Comparison of ENCODE assay signal across 14 cellular contexts in the genomic region with DNA sequence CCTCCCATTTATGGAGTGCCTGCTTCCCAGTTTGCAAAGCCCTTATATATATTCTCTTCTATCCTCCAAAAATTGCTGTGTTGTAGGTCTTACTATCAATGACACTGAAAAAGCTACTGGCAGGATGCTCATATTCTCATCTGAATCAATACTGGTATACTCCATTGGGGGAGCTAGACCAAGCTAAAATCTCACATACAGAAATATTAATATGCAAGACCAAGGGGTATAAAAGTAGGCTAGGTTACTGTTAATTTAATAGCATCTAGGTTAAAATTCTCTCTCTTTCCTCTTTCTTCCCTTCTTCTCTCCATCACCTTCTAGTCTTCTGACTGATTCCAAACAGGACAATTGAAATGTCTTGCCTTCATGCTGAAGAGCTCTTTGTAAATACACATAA. TPM values are rescaled to one million over a fixed set of nuclear protein-coding genes. Genes with fewer than 3 reads are reported as not detected.
DNase-seq lines count a peak whose midpoint lies in the region; ATAC-seq lines count a peak whose summit lies in the region.
"Had no signal": no experiment of that assay in that cellular context is flagged by ENCODE, and none has a peak within 500 bp of the region (broad histone marks: within the 10 kb centered on the region; RNA-seq: fewer than 3 reads in every experiment).

No MANE protein-coding gene starts in this region.

- peak overlapping the region in 1 of 2 donors; percentile 59 for H3K4me3 ChIP-seq in neuronal stem cell (ENCODE audit: low read length in 2 of 2)

- no peak overlapping the region for H3K27ac ChIP-seq in neuronal stem cell (replicated peaks; ENCODE audit: low read length)
- H3K27ac ChIP-seq: lower lobe of right lung had no signal

- H3K9me3 Mint-ChIP-seq in activated CD8-positive, alpha-beta T cell treated with anti-CD3 and anti-CD28 coated beads, Interleukin-2, amount 10 ng/mL, durations not matched to agents 7 days and 5 days (ENCODE audit: insufficient read depth) = peaks cover 11% of the 10 kb centered on the region

- no peak overlapping the region for H3K27ac Mint-ChIP-seq in activated CD8-positive, alpha-beta T cell treated with anti-CD3 and anti-CD28 coated beads, Interleukin-2, amount 10 ng/mL, durations not matched to agents 7 days and 5 days

- no peak overlapping the region for H2BK12ac ChIP-seq in neuronal stem cell (ENCODE audit: low read length)

- peaks cover 10 to 36% (median 25%) of the 10 kb centered on the region in 3 experiments for H3K27me3 ChIP-seq in neuronal stem cell (ENCODE audit: control insufficient read depth in 3 of 3, insufficient read depth in 3 of 3, low read depth in 1 of 3, low read length in 3 of 3)

- peak overlapping the region; percentile 55 for H3K4me2 ChIP-seq in neuronal stem cell (ENCODE audit: insufficient read depth, low read length, poor library complexity, severe bottlenecking)

- peaks cover 8% of the 10 kb centered on the region for H3K4me1 Mint-ChIP-seq in activated CD8-positive, alpha-beta T cell treated with anti-CD3 and anti-CD28 coated beads, Interleukin-2, amount 10 ng/mL, durations not matched to agents 7 days and 5 days (ENCODE audit: low read depth)

- H3K18ac ChIP-seq in neuronal stem cell (ENCODE audit: low read length) = no peak overlapping the region

- H3K27me3 Mint-ChIP-seq in activated CD8-positive, alpha-beta T cell treated with anti-CD3 and anti-CD28 coated beads, Interleukin-2, amount 10 ng/mL, durations not matched to agents 7 days and 5 days (ENCODE audit: low read depth) = peaks cover 50% of the 10 kb centered on the region

- CTCF ChIA-PET in activated CD8-positive, alpha-beta T cell treated with anti-CD3 and anti-CD28 coated beads, Interleukin-2, amount 10 ng/mL, durations not matched to agents 7 days and 5 days (lab: Charles Lee) = interaction anchor here (1.4 to 2.4 kb wide), 3 partner anchors 11 to 18 kb away, joined by 5 to 18 read pairs (median 6); no protein-coding TSS in a partner anchor

- no peak overlapping the region for H4K91ac ChIP-seq in neuronal stem cell (ENCODE audit: low read depth, low read length, poor library complexity)

- DNase-seq in NCI-H1092 treated with DMSO at 0.1 percent for 48 hours (lab: John Stamatoyannopoulos, UW) = peak; percentile 9
- DNase-seq in NCI-H1092 (lab: John Stamatoyannopoulos, UW) = no peak
- DNase-seq in M059J (ENCODE audit: low read depth) = peak; percentile 55
- peak; percentile 84 for DNase-seq in cerebellar cortex (ENCODE audit: low spot score)
- no peak for DNase-seq in neuronal stem cell (ENCODE audit: low spot score)
- DNase-seq in MV-4-11 (lab: John Stamatoyannopoulos, UW) = no peak
- DNase-seq in DMS79 treated with DMSO at 0.1 percent for 48 hours (lab: John Stamatoyannopoulos, UW) = no peak
- no peak for DNase-seq in activated CD8-positive, alpha-beta T cell treated with anti-CD3 and anti-CD28 coated beads, Interleukin-2, amount 10 ng/mL, durations not matched to agents 7 days and 5 days
- DNase-seq: activated T-cell treated with anti-CD3 and anti-CD28 coated beads, Interleukin-2, amount 50 U/mL, for 48 hours; AML-193; lower lobe of right lung; MG63; stimulated activated CD4-positive, alpha-beta T cell treated with anti-CD3 and anti-CD28 coated beads, Interleukin-12 subunit alpha, Interleukin-12 subunit beta, amount 100 ng/mL, for 4 hours; substantia nigra had no signal

- H4K8ac ChIP-seq in neuronal stem cell (ENCODE audit: low read depth, low read length) = no peak overlapping the region

- no peak overlapping the region for H2AFZ ChIP-seq in neuronal stem cell (ENCODE audit: low read length)

- no peak overlapping the region for H3K4ac ChIP-seq in neuronal stem cell (ENCODE audit: low read length)

- no peak overlapping the region for H3K4me3 Mint-ChIP-seq in activated CD8-positive, alpha-beta T cell treated with anti-CD3 and anti-CD28 coated beads, Interleukin-2, amount 10 ng/mL, durations not matched to agents 7 days and 5 days

- H3K4me1 ChIP-seq in neuronal stem cell (ENCODE audit: control insufficient read depth in 2 of 2, insufficient read depth in 1 of 2, low read depth in 1 of 2, low read length in 2 of 2) = peaks cover 0 to 5% of the 10 kb centered on the region in 2 donors

- no peak overlapping the region for H3K23ac ChIP-seq in neuronal stem cell (ENCODE audit: low read depth, low read length, poor library complexity)

- no peak overlapping the region for H3K9ac ChIP-seq in neuronal stem cell (ENCODE audit: low read depth, low read length, poor library complexity)

- POLR2A ChIA-PET in activated CD8-positive, alpha-beta T cell treated with anti-CD3 and anti-CD28 coated beads, Interleukin-2, amount 10 ng/mL, durations not matched to agents 7 days and 5 days (lab: Charles Lee) = no interaction called here

- no peak overlapping the region for H2BK120ac ChIP-seq in neuronal stem cell (ENCODE audit: low read depth, low read length)

- H3K79me1 ChIP-seq in neuronal stem cell (ENCODE audit: low read depth, low read length) = no peaks in the 10 kb centered on the region

- H3K14ac ChIP-seq in neuronal stem cell (ENCODE audit: low read length) = no peak overlapping the region

- no peak for ATAC-seq in activated CD8-positive, alpha-beta T cell treated with anti-CD3 and anti-CD28 coated beads, Interleukin-2, amount 10 ng/mL, durations not matched to agents 7 days and 5 days
- ATAC-seq: lower lobe of right lung had no signal

- no peak overlapping the region for H2BK15ac ChIP-seq in neuronal stem cell (ENCODE audit: low read length)

- no peaks in the 10 kb centered on the region for H3K36me3 ChIP-seq in neuronal stem cell (replicated peaks in 1 of 2; ENCODE audit: control insufficient read depth in 2 of 2, insufficient read depth in 2 of 2, low read length in 2 of 2)
- H3K36me3 ChIP-seq: lower lobe of right lung, MG63 had no signal

- peaks cover 12% of the 10 kb centered on the region for H3K36me3 Mint-ChIP-seq in activated CD8-positive, alpha-beta T cell treated with anti-CD3 and anti-CD28 coated beads, Interleukin-2, amount 10 ng/mL, durations not matched to agents 7 days and 5 days (ENCODE audit: low read depth)

- H3K9me3 ChIP-seq in neuronal stem cell (replicated peaks in 1 of 2; ENCODE audit: control insufficient read depth in 2 of 2, insufficient read depth in 1 of 2, low read depth in 1 of 2, low read length in 2 of 2) = no peaks in the 10 kb centered on the region
- H3K9me3 ChIP-seq: lower lobe of right lung, MG63 had no signal

- H2AK5ac ChIP-seq in neuronal stem cell (ENCODE audit: low read depth, low read length) = no peak overlapping the region

- no peak overlapping the region for H2BK5ac ChIP-seq in neuronal stem cell (ENCODE audit: low read length)

RNA-seq across cellular contexts. Expression of a gene that starts 17.1 kb away (rescaled TPM):
- 35.4 and 46.9 TPM in 2 replicates for total RNA-seq in M059J (2014; rRNA removed; shearing (Covaris generic))
- polyA plus RNA-seq in neuronal stem cell (2013, experiment 1 of 2) = 1.4 TPM
- polyA plus RNA-seq in neuronal stem cell (2013, experiment 2 of 2) = 1.3 TPM
- total RNA-seq in activated CD8-positive, alpha-beta T cell treated with anti-CD3 and anti-CD28 coated beads, Interleukin-2, amount 10 ng/mL, durations not matched to agents 7 days and 5 days = not detected

Comparison
In these comparisons a context has a peak if more than half of its experiments do, and no peak if none do; other contexts are left out.
1. DNase-seq: peak in NCI-H1092 treated with DMSO at 0.1 percent for 48 hours (single experiment), M059J (single experiment) and cerebellar cortex (single experiment); none in NCI-H1092 (single experiment), neuronal stem cell (single experiment), MV-4-11 (single experiment), DMS79 treated with DMSO at 0.1 percent for 48 hours (single experiment) and activated CD8-positive, alpha-beta T cell treated with anti-CD3 and anti-CD28 coated beads, Interleukin-2, amount 10 ng/mL, durations not matched to agents 7 days and 5 days (single experiment).
2. RNA of a gene that starts 17.1 kb away (total RNA-seq): 35.4 to 46.9 TPM in M059J; not detected in activated CD8-positive, alpha-beta T cell treated with anti-CD3 and anti-CD28 coated beads, Interleukin-2, amount 10 ng/mL, durations not matched to agents 7 days and 5 days; every median in the first group is over 10 times any median in the second.